In genomic region chr14:41285193-41285748, GRCh38 we compare ENCODE assay signal across 9 cellular contexts.
DNase-seq lines count a peak whose midpoint lies in the region; ATAC-seq, FAIRE-seq and TF ChIP-seq lines count a peak whose summit lies in the region.
"Had no signal": no experiment of that assay in that cellular context is flagged by ENCODE, and none has a peak within 500 bp of the region (broad histone marks: within the 10 kb centered on the region; RNA-seq: fewer than 3 reads in every experiment).

No MANE protein-coding gene starts in this region.

- no peak for FAIRE-seq in GM19239 (lab: Jason Lieb, UNC)
- no peak for FAIRE-seq in HTR-8/SVneo (lab: Jason Lieb, UNC)

- intact Hi-C loops in testis (cut with DNase I; ENCODE audit: low total_unique reads): no loop called here

- H3K36me3 Mint-ChIP-seq in endothelial cell (ENCODE audit: low read depth, unreplicated experiment): no peaks in the 10 kb centered on the region

- no peaks in the 10 kb centered on the region for H3K4me1 ChIP-seq in cardiac muscle cell (ENCODE audit: low read depth)
- no peaks in the 10 kb centered on the region for H3K4me1 ChIP-seq in right atrium auricular region
- no peaks in the 10 kb centered on the region for H3K4me1 ChIP-seq in testis

- H3K27ac ChIP-seq in cardiac muscle cell (no peak overlapping the region), right atrium auricular region (no peak overlapping the region), testis (no peak overlapping the region)

- peak; percentile 55 to 85 for DNase-seq in cardiac muscle cell (ENCODE audit: low read depth in 1 of 2, low spot score in 1 of 2)
- no peak for DNase-seq in right atrium auricular region (ENCODE audit: low spot score)
- peak; percentile 59 for DNase-seq in NCI-H69 (lab: John Stamatoyannopoulos, UW)
- DNase-seq in endothelial cell (ENCODE audit: low spot score): peak; percentile 61
- DNase-seq in testis: peak; percentile 80
- no peak for DNase-seq in GM19239 (ENCODE audit: insufficient read length, low spot score)
- DNase-seq in HTR-8/SVneo (ENCODE audit: insufficient read length, low spot score): no peak

- H3K4me1 Mint-ChIP-seq in endothelial cell (ENCODE audit: unreplicated experiment): no peaks in the 10 kb centered on the region

- H3K27ac Mint-ChIP-seq in endothelial cell (ENCODE audit: unreplicated experiment): no peak overlapping the region

- H3K9me3 ChIP-seq in cardiac muscle cell (ENCODE audit: low read depth) (no peaks in the 10 kb centered on the region), right atrium auricular region (no peaks in the 10 kb centered on the region), testis (no peaks in the 10 kb centered on the region)

- no peaks in the 10 kb centered on the region for H3K36me3 ChIP-seq in cardiac muscle cell
- H3K36me3 ChIP-seq in right atrium auricular region: no peaks in the 10 kb centered on the region
- no peaks in the 10 kb centered on the region for H3K36me3 ChIP-seq in testis (ENCODE audit: low read depth, missing control alignments)

- TF ChIP-seq CTCF in cardiac muscle cell (IDR thresholded peaks at IDR 0.05; ENCODE audit: low read depth, low read length) (no peak), right atrium auricular region (IDR thresholded peaks at IDR 0.05) (no peak), endothelial cell (IDR thresholded peaks at IDR 0.05; ENCODE audit: unreplicated experiment) (no peak), testis (IDR thresholded peaks at IDR 0.05) (no peak)

- WGBS in testis, 2 donors: 19 to 21% methylated on average over 4 of the region's 4 CpGs

- ATAC-seq in HG03521 (IDR thresholded peaks at IDR 0.05; ENCODE audit: unreplicated experiment): no peak

- TF ChIP-seq POLR2A in testis (IDR thresholded peaks at IDR 0.05): no peak

- H3K4me3 Mint-ChIP-seq in endothelial cell (ENCODE audit: unreplicated experiment): no peak overlapping the region

- no peaks in the 10 kb centered on the region for H3K27me3 Mint-ChIP-seq in endothelial cell (ENCODE audit: unreplicated experiment)

- H3K4me3 ChIP-seq in cardiac muscle cell (no peak overlapping the region), right atrium auricular region (no peak overlapping the region), testis (no peak overlapping the region)
- H3K4me3 ChIP-seq: lung had no signal

- H3K9me3 Mint-ChIP-seq in endothelial cell (ENCODE audit: unreplicated experiment): no peaks in the 10 kb centered on the region

- H3K27me3 ChIP-seq in cardiac muscle cell (no peaks in the 10 kb centered on the region), right atrium auricular region (no peaks in the 10 kb centered on the region), testis (no peaks in the 10 kb centered on the region)

Comparison
In these comparisons a context has a peak if more than half of its experiments do, and no peak if none do; other contexts are left out.
1. DNase-seq: peak in cardiac muscle cell (2 of 2), NCI-H69 (single experiment), endothelial cell (single experiment) and testis (single experiment); none in right atrium auricular region (single experiment), GM19239 (single experiment) and HTR-8/SVneo (single experiment).